17 cellular contexts compared by ENCODE assay signal in the genomic region with DNA sequence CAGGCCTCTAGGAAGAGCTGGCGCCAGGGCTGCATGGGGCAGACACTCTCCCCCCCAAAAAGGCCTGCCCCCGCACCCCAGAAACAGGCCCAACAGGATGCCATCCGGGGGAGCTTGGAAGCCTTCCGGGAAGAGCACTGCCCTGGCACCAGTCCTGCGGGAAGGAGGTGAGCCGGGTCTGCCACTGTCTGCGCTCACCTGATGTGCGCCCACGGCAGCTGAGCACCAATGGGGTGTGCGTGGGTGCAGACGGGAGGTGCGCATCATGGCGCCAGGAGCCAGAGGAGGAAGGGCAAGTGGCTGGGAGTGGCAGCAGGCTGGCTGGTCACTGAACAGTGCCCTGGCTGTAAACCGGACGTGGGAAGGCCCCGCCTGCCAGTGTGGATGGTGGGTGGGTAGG.
DNase-seq lines count a peak whose midpoint lies in the region; ATAC-seq and TF ChIP-seq lines count a peak whose summit lies in the region.
"Had no signal": no experiment of that assay in that cellular context is flagged by ENCODE, and none has a peak within 500 bp of the region (broad histone marks: within the 10 kb centered on the region; RNA-seq: fewer than 3 reads in every experiment).

No MANE protein-coding gene starts in this region.

- intact Hi-C loops in mammary epithelial cell (cut with micrococcal nuclease) (no loop called here), left colon (cut with DNase I, micrococcal nuclease) (no loop called here), gastrocnemius medialis (cut with DNase I; ENCODE audit: low total_unique reads) (no loop called here)

- peak overlapping the region; percentile 37 for H3K4me2 ChIP-seq in mammary epithelial cell (ENCODE audit: insufficient read depth, low read depth, low read length)
- H3K4me2 ChIP-seq: A549 had no signal

- TF ChIP-seq POLR2A in gastrocnemius medialis (IDR thresholded peaks at IDR 0.05) = no peak

- peak overlapping the region; percentile 32 for H2AFZ ChIP-seq in mammary epithelial cell (ENCODE audit: low read depth, low read length)

- H3K27ac ChIP-seq in C4-2B = peak overlapping the region; percentile 92
- no peak overlapping the region for H3K27ac ChIP-seq in mammary epithelial cell (ENCODE audit: insufficient read depth, low read depth, low read length)
- peak overlapping the region; percentile 93 to 100 (median 98) for H3K27ac ChIP-seq in gastrocnemius medialis
- H3K27ac ChIP-seq: BLaER1 treated with 17β-estradiol and CSF1 and Interleukin-3, amounts not matched to agents 10 nM and 100 nM had no signal

- H3K27me3 Mint-ChIP-seq in chondrocyte (ENCODE audit: low read depth) = peaks cover 22% of the 10 kb centered on the region

- H3K4me3 ChIP-seq in mammary epithelial cell (replicated peaks in 1 of 3; ENCODE audit: insufficient read depth in 1 of 3, low read depth in 2 of 3, low read length in 3 of 3) (no peak overlapping the region), gastrocnemius medialis (no peak overlapping the region)
- H3K4me3 ChIP-seq: A549; BLaER1 treated with 17β-estradiol and CSF1 and Interleukin-3, amounts not matched to agents 10 nM and 100 nM; K562 had no signal

- no peak overlapping the region for H3K27ac Mint-ChIP-seq in chondrocyte (ENCODE audit: unreplicated experiment)

- dilution Hi-C loops in mammary epithelial cell (cut with HindIII; ENCODE audit: low sequenced_read_pairs) = no loop called here

- no peak overlapping the region for H3K4me3 Mint-ChIP-seq in chondrocyte (ENCODE audit: unreplicated experiment)

- 30% methylated on average over 14 of the region's 16 CpGs for WGBS in mammary epithelial cell (ENCODE audit: low coverage, missing lambda C conversion rate)

- H3K9me3 Mint-ChIP-seq in chondrocyte (ENCODE audit: low read depth) = no peaks in the 10 kb centered on the region

- CTCF ChIA-PET in mammary epithelial cell (lab: Charles Lee; ENCODE audit: low non-redundant PET) = no interaction called here

- H3K36me3 ChIP-seq in mammary epithelial cell (ENCODE audit: insufficient read depth, low read length) = no peaks in the 10 kb centered on the region
- H3K36me3 ChIP-seq in gastrocnemius medialis = no peaks in the 10 kb centered on the region
- H3K36me3 ChIP-seq: BLaER1 treated with 17β-estradiol and CSF1 and Interleukin-3, amounts not matched to agents 10 nM and 100 nM had no signal

- no peak overlapping the region for H3K9ac ChIP-seq in mammary epithelial cell (ENCODE audit: insufficient read depth, low read length)
- H3K9ac ChIP-seq: BLaER1 treated with 17β-estradiol and CSF1 and Interleukin-3, amounts not matched to agents 10 nM and 100 nM had no signal

- peaks cover 39% of the 10 kb centered on the region for H3K4me1 ChIP-seq in mammary epithelial cell (ENCODE audit: insufficient read depth, low read length)
- H3K4me1 ChIP-seq in gastrocnemius medialis = peaks cover 66 to 82% of the 10 kb centered on the region in 2 donors

- H3K79me2 ChIP-seq in mammary epithelial cell (ENCODE audit: insufficient read depth, low read length) = no peaks in the 10 kb centered on the region

- BruUV-seq in mammary epithelial cell (replicated peaks; lab: Mats Ljungman, UMichigan) = no TSS peak

- ATAC-seq in left colon (peak; percentile 26), gastrocnemius medialis (no peak)
- ATAC-seq: A549, K562 had no signal

- H3K27me3 ChIP-seq in mammary epithelial cell (ENCODE audit: insufficient read depth, low read length) (no peaks in the 10 kb centered on the region), gastrocnemius medialis (no peaks in the 10 kb centered on the region)
- H3K27me3 ChIP-seq: BLaER1 treated with 17β-estradiol and CSF1 and Interleukin-3, amounts not matched to agents 10 nM and 100 nM had no signal

- in situ Hi-C loops in mammary epithelial cell (cut with MboI; ENCODE audit: low sequenced_read_pairs in 2 of 2) (no loop called here), gastrocnemius medialis (cut with MboI; ENCODE audit: low sequenced_read_pairs in 4 of 4) (no loop called here)

- H4K20me1 ChIP-seq in mammary epithelial cell (ENCODE audit: insufficient read depth, low read length) = no peaks in the 10 kb centered on the region

- H3K4me1 Mint-ChIP-seq in chondrocyte (ENCODE audit: low read depth) = peaks cover 20% of the 10 kb centered on the region

- no peaks in the 10 kb centered on the region for H3K9me3 ChIP-seq in mammary epithelial cell (replicated peaks; ENCODE audit: insufficient read depth, low read length)
- H3K9me3 ChIP-seq in gastrocnemius medialis = no peaks in the 10 kb centered on the region
- H3K9me3 ChIP-seq: A549; BLaER1 treated with 17β-estradiol and CSF1 and Interleukin-3, amounts not matched to agents 10 nM and 100 nM had no signal

- TF ChIP-seq CTCF in C4-2B (conservative IDR thresholded peaks at IDR 0.05) (no peak), mammary epithelial cell (conservative IDR thresholded peaks at IDR 0.05 in 1 of 2, IDR thresholded peaks at IDR 0.05 in 1 of 2; ENCODE audit: extremely low read depth in 1 of 2, insufficient read depth in 1 of 2, low read depth in 1 of 2, low read length in 2 of 2) (no peak), gastrocnemius medialis (IDR thresholded peaks at IDR 0.05 in 4 of 5, conservative IDR thresholded peaks at IDR 0.05 in 1 of 5) (no peak), chondrocyte (IDR thresholded peaks at IDR 0.05) (no peak)

- H3K36me3 Mint-ChIP-seq in chondrocyte (ENCODE audit: low read depth) = no peaks in the 10 kb centered on the region

- DNase-seq in mammary epithelial cell (peak; percentile 15), left colon (no peak), gastrocnemius medialis (no peak), chondrocyte (ENCODE audit: low spot score) (no peak)
- DNase-seq in activated T-cell treated with anti-CD3 and anti-CD28 coated beads, Interleukin-2, amount 50 U/mL, for 48 hours = no peak
- no peak for DNase-seq in effector CD4-positive, alpha-beta T cell
- no peak for DNase-seq in stimulated activated CD4-positive, alpha-beta T cell treated with anti-CD3 and anti-CD28 coated beads, Interleukin-2, amount 100 ng/mL, for 24 hours
- DNase-seq: DND-41, NCI-H1417 treated with DMSO at 0.1 percent for 48 hours, NCI-H2029 treated with DMSO at 0.1 percent for 48 hours, NCI-H2171 treated with DMSO at 0.1 percent for 48 hours, NCI-H748 treated with DMSO at 0.1 percent for 48 hours, OCI-M1 had no signal
